In the genomic region with DNA sequence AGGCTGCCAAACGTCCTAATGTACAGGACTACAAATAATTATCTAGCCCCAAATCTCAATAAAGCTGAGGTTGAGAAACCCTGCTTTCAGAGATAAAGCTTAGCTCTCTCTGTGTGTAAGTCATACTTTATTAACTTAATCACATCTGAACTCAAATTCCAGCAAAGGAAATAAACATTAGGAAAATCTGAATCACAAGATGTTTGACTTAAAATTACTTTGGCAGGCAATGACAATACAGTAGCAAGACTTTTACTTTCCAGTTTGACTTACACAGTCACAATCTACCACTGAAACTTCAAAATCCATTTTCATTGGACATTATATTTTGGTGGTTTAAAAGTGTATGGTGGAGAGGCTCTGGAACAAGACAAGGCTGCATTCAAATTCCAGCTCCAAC, we compare ENCODE assay signal across 15 cellular contexts. TPM values are rescaled to one million over a fixed set of nuclear protein-coding genes. Genes with fewer than 3 reads are reported as not detected.
DNase-seq lines count a peak whose midpoint lies in the region; ATAC-seq lines count a peak whose summit lies in the region.
"Had no signal": no experiment of that assay in that cellular context is flagged by ENCODE, and none has a peak within 500 bp of the region (broad histone marks: within the 10 kb centered on the region; RNA-seq: fewer than 3 reads in every experiment).

No MANE protein-coding gene starts in this region.

- H3K27ac Mint-ChIP-seq in activated naive CD4-positive, alpha-beta T cell treated with anti-CD3 and anti-CD28 coated beads, Interleukin-2, amount 10 ng/mL, durations not matched to agents 7 days and 5 days = peak overlapping the region; percentile 83
- no peak overlapping the region for H3K27ac Mint-ChIP-seq in activated T-helper 1 cell treated with anti-CD3 and anti-CD28 coated beads, Interleukin-12 subunit alpha, Interleukin-12 subunit beta, Interleukin-2, Interleukin-4 antibody, amounts not matched to agents 30 ng/mL and 10 ng/mL and 1 ng/mL, durations not matched to agents 14 hours and 24 hours and 36 hours
- H3K27ac Mint-ChIP-seq: H9, memory B cell had no signal

- no peak overlapping the region for H3K4me3 ChIP-seq in aorta (ENCODE audit: low read length in 2 of 2)

- H3K36me3 Mint-ChIP-seq in activated naive CD4-positive, alpha-beta T cell treated with anti-CD3 and anti-CD28 coated beads, Interleukin-2, amount 10 ng/mL, durations not matched to agents 7 days and 5 days = peaks cover 35% of the 10 kb centered on the region
- H3K36me3 Mint-ChIP-seq in activated T-helper 1 cell treated with anti-CD3 and anti-CD28 coated beads, Interleukin-12 subunit alpha, Interleukin-12 subunit beta, Interleukin-2, Interleukin-4 antibody, amounts not matched to agents 30 ng/mL and 10 ng/mL and 1 ng/mL, durations not matched to agents 14 hours and 24 hours and 36 hours (ENCODE audit: low read depth) = peaks cover 9% of the 10 kb centered on the region

- peaks cover 75% of the 10 kb centered on the region for H3K4me1 Mint-ChIP-seq in activated naive CD4-positive, alpha-beta T cell treated with anti-CD3 and anti-CD28 coated beads, Interleukin-2, amount 10 ng/mL, durations not matched to agents 7 days and 5 days
- peaks cover 63% of the 10 kb centered on the region for H3K4me1 Mint-ChIP-seq in activated T-helper 1 cell treated with anti-CD3 and anti-CD28 coated beads, Interleukin-12 subunit alpha, Interleukin-12 subunit beta, Interleukin-2, Interleukin-4 antibody, amounts not matched to agents 30 ng/mL and 10 ng/mL and 1 ng/mL, durations not matched to agents 14 hours and 24 hours and 36 hours (ENCODE audit: low read depth)

- H3K9me3 Mint-ChIP-seq in activated naive CD4-positive, alpha-beta T cell treated with anti-CD3 and anti-CD28 coated beads, Interleukin-2, amount 10 ng/mL, durations not matched to agents 7 days and 5 days = no peaks in the 10 kb centered on the region
- H3K9me3 Mint-ChIP-seq in activated T-helper 1 cell treated with anti-CD3 and anti-CD28 coated beads, Interleukin-12 subunit alpha, Interleukin-12 subunit beta, Interleukin-2, Interleukin-4 antibody, amounts not matched to agents 30 ng/mL and 10 ng/mL and 1 ng/mL, durations not matched to agents 14 hours and 24 hours and 36 hours = no peaks in the 10 kb centered on the region
- H3K9me3 Mint-ChIP-seq: H9, memory B cell had no signal

- ATAC-seq in aorta (ENCODE audit: low FRiP score) = peak; percentile 36

- H3K4me3 Mint-ChIP-seq in activated naive CD4-positive, alpha-beta T cell treated with anti-CD3 and anti-CD28 coated beads, Interleukin-2, amount 10 ng/mL, durations not matched to agents 7 days and 5 days = peak overlapping the region; percentile 67
- peak overlapping the region; percentile 35 for H3K4me3 Mint-ChIP-seq in activated T-helper 1 cell treated with anti-CD3 and anti-CD28 coated beads, Interleukin-12 subunit alpha, Interleukin-12 subunit beta, Interleukin-2, Interleukin-4 antibody, amounts not matched to agents 30 ng/mL and 10 ng/mL and 1 ng/mL, durations not matched to agents 14 hours and 24 hours and 36 hours
- H3K4me3 Mint-ChIP-seq: H9 had no signal

- no peaks in the 10 kb centered on the region for H3K9me3 ChIP-seq in aorta (ENCODE audit: control insufficient read depth, low read length)

- H3K4me1 ChIP-seq in aorta (ENCODE audit: control insufficient read depth in 1 of 2, insufficient read depth in 2 of 2, low read length in 2 of 2) = no peaks in the 10 kb centered on the region

- H3K27me3 ChIP-seq in aorta (ENCODE audit: control insufficient read depth in 1 of 2, insufficient read depth in 2 of 2, low read length in 1 of 2) = no peaks in the 10 kb centered on the region

- intact Hi-C loops in activated T-helper 1 cell treated with anti-CD3 and anti-CD28 coated beads, Interleukin-12 subunit alpha, Interleukin-12 subunit beta, Interleukin-2, Interleukin-4 antibody, amounts not matched to agents 30 ng/mL and 10 ng/mL and 1 ng/mL, durations not matched to agents 14 hours and 24 hours and 36 hours (cut with micrococcal nuclease) = loop anchor here (1.0 kb wide), 2 partner anchors 8 to 12 kb away; a partner anchor contains a TSS
- intact Hi-C loops in aorta (cut with DNase I) = no loop called here

- H3K36me3 ChIP-seq in aorta (ENCODE audit: control insufficient read depth in 1 of 2, insufficient read depth in 2 of 2, low read length in 1 of 2) = no peaks in the 10 kb centered on the region

- WGBS in aorta, 2 donors = 3 to 8% methylated on average over 1 of the region's 1 CpG

- no peaks in the 10 kb centered on the region for H3K27me3 Mint-ChIP-seq in activated naive CD4-positive, alpha-beta T cell treated with anti-CD3 and anti-CD28 coated beads, Interleukin-2, amount 10 ng/mL, durations not matched to agents 7 days and 5 days
- no peaks in the 10 kb centered on the region for H3K27me3 Mint-ChIP-seq in activated T-helper 1 cell treated with anti-CD3 and anti-CD28 coated beads, Interleukin-12 subunit alpha, Interleukin-12 subunit beta, Interleukin-2, Interleukin-4 antibody, amounts not matched to agents 30 ng/mL and 10 ng/mL and 1 ng/mL, durations not matched to agents 14 hours and 24 hours and 36 hours (ENCODE audit: insufficient read depth)

- CTCF ChIA-PET in activated naive CD4-positive, alpha-beta T cell treated with anti-CD3 and anti-CD28 coated beads, Interleukin-2, amount 10 ng/mL, durations not matched to agents 7 days and 5 days (lab: Charles Lee) = interaction anchor here (0.6 to 2.2 kb wide), 2 partner anchors 10 to 11 kb away, joined by 3 to 18 read pairs; a partner anchor contains a TSS

- H3K27ac ChIP-seq in aorta (ENCODE audit: low read depth in 1 of 2, low read length in 2 of 2) = no peak overlapping the region

- DNase-seq in activated naive CD4-positive, alpha-beta T cell treated with anti-CD3 and anti-CD28 coated beads, Interleukin-2, amount 10 ng/mL, durations not matched to agents 7 days and 5 days = no peak
- no peak for DNase-seq in activated naive CD4-positive, alpha-beta T cell treated with anti-CD3 and anti-CD28 coated beads, Interleukin-2, amount 50 U/mL, for 16 hours
- no peak for DNase-seq in activated T-helper 1 cell treated with anti-CD3 and anti-CD28 coated beads, Interleukin-12 subunit alpha, Interleukin-12 subunit beta, Interleukin-2, Interleukin-4 antibody, amounts not matched to agents 30 ng/mL and 10 ng/mL and 1 ng/mL, durations not matched to agents 14 hours and 24 hours and 36 hours (ENCODE audit: low spot score)
- peak; percentile 67 for DNase-seq in iris pigment epithelial cell (ENCODE audit: low read depth)
- no peak for DNase-seq in aorta
- no peak for DNase-seq in NK-92 treated with Interleukin-12 subunit alpha and Interleukin-12 subunit beta, amount 100 ng/mL, for 24 hours (lab: John Stamatoyannopoulos, UW)
- DNase-seq in GM19238 (ENCODE audit: insufficient read length, low spot score) = no peak
- no peak for DNase-seq in NCI-H510A (lab: John Stamatoyannopoulos, UW)
- DNase-seq: caudate nucleus; H9; MV-4-11; NCI-H446; posterior cingulate gyrus; stimulated activated CD4-positive, alpha-beta T cell treated with anti-CD3 and anti-CD28 coated beads, Interleukin-1b, Interleukin-23, amount 100 ng/mL, for 48 hours had no signal

RNA-seq across cellular contexts. Expression of a gene that starts 11.4 kb away (rescaled TPM):
- total RNA-seq in activated T-helper 1 cell treated with anti-CD3 and anti-CD28 coated beads, Interleukin-12 subunit alpha, Interleukin-12 subunit beta, Interleukin-2, Interleukin-4 antibody, amounts not matched to agents 30 ng/mL and 10 ng/mL and 1 ng/mL, durations not matched to agents 14 hours and 24 hours and 36 hours = 10.6 and 11.0 TPM in 2 replicates
- 1 to 10 TPM; 8.5 to 9.9 TPM for total RNA-seq in aorta
- 1 to 10 TPM; 2.4 to 9.9 TPM for polyA plus RNA-seq in aorta

RNA-seq across cellular contexts. Expression of a gene that starts 11.7 kb away (rescaled TPM):
- total RNA-seq in activated T-helper 1 cell treated with anti-CD3 and anti-CD28 coated beads, Interleukin-12 subunit alpha, Interleukin-12 subunit beta, Interleukin-2, Interleukin-4 antibody, amounts not matched to agents 30 ng/mL and 10 ng/mL and 1 ng/mL, durations not matched to agents 14 hours and 24 hours and 36 hours = 60.9 and 62.5 TPM in 2 replicates
- total RNA-seq in aorta = 10 to 100 TPM; 41.5 to 62.2 TPM
- 10 to 100 TPM; 91.4 to 96.2 TPM for polyA plus RNA-seq in aorta
